In genomic region chr4:181004056-181004455, GRCh38 we compare ENCODE assay signal across 25 cellular contexts.
"Had no signal": no experiment of that assay in that cellular context is flagged by ENCODE, and none has a peak within 500 bp of the region (broad histone marks: within the 10 kb centered on the region; RNA-seq: fewer than 3 reads in every experiment).

No MANE protein-coding gene starts in this region.

- H3K36me3 ChIP-seq: heart right ventricle, left ventricle myocardium inferior, lower lobe of right lung, prostate gland, right atrium auricular region, spleen, tibial artery had no signal

- DNase-seq: dorsolateral prefrontal cortex; effector CD4-positive, alpha-beta T cell; foreskin melanocyte; glutamatergic neuron; heart right ventricle; hippocampal formation; immature natural killer cell; islet precursor cell; kidney glomerular epithelial cell; left colon; left ventricle myocardium inferior; lower lobe of right lung; naive thymus-derived CD8-positive, alpha-beta T cell; nephron progenitor cell; nucleus accumbens; spleen; stimulated activated CD4-positive, alpha-beta T cell treated with anti-CD3 and anti-CD28 coated beads, Interleukin-4, amount 100 ng/mL, for 4 hours; stimulated activated naive CD8-positive, alpha-beta T cell treated with anti-CD3 and anti-CD28 coated beads, Interleukin-15, Interleukin-2, amounts not matched to agents 100 U/mL and 50 U/mL, for 24 hours; substantia nigra; testis; tibial artery had no signal

- H3K4me3 ChIP-seq: dorsolateral prefrontal cortex, heart right ventricle, left ventricle myocardium inferior, lower lobe of right lung, prostate gland, right atrium auricular region, skin epidermis, spleen, testis, tibial artery had no signal

- H3K27me3 ChIP-seq: right atrium auricular region, spleen, testis, tibial artery had no signal

- ATAC-seq: heart right ventricle; left colon; lower lobe of right lung; naive thymus-derived CD8-positive, alpha-beta T cell; stimulated activated memory B cell treated with anti-CD40 and anti-IgM and Interleukin-4, amounts not matched to agents 10 μg/mL and 1 μg/mL and 100 μg/mL, for 72 hours; stimulated activated naive CD8-positive, alpha-beta T cell treated with anti-CD3 and anti-CD28 coated beads, Interleukin-15, Interleukin-2, amounts not matched to agents 100 U/mL and 50 U/mL, for 24 hours had no signal

- H3K4me1 ChIP-seq: heart right ventricle, left ventricle myocardium inferior, lower lobe of right lung, prostate gland, right atrium auricular region, spleen, testis had no signal

- H3K9me3 ChIP-seq: left ventricle myocardium inferior, lower lobe of right lung, prostate gland, right atrium auricular region, testis, tibial artery had no signal

- H3K27ac ChIP-seq: dorsolateral prefrontal cortex, heart right ventricle, left ventricle myocardium inferior, lower lobe of right lung, prostate gland, right atrium auricular region, skin epidermis, spleen, testis, tibial artery had no signal
